ENCODE assay signal across 8 cellular contexts in the genomic region with DNA sequence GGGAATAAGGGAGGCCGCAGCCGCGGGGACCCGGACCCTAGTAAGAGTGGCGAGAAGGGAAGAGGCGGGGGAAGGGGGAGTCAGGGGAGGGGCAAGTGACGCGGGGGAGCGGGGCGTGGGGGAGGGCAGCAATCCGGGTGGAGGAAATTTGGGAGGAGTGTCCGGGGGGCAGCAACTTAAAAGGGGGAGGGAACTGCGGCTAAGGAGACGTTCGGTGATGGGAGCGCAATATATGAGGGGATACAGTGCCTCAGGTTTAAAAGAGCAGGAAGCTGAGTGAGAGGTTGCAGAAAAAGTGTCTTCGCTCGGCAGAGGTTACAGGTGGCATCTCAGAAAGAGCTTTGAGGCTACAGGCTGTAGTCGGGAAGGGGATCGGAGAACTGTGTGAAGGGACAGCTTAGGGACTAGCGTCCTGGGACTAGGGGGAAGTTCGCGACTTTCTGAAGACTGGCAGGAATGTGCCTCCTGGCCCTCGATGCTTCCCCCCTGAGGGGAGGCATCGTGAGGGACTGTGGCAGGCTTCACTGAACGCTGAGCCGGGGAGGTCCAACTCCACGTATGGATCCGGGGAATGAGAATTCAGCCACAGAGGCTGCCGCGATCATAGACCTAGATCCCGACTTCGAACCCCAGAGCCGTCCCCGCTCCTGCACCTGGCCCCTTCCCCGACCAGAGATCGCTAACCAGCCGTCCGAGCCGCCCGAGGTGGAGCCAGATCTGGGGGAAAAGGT. TPM values are rescaled to one million over a fixed set of nuclear protein-coding genes. Genes with fewer than 3 reads are reported as not detected.
DNase-seq lines count a peak whose midpoint lies in the region; ATAC-seq and TF ChIP-seq lines count a peak whose summit lies in the region.

No MANE protein-coding gene starts in this region.

- peak overlapping the region; percentile 62 for H3K4me3 ChIP-seq in HL-60 (replicated peaks; ENCODE audit: insufficient read depth, low read length)
- H3K4me3 ChIP-seq in epithelial cell of proximal tubule (ENCODE audit: low read depth, low read length), result peak overlapping the region; percentile 69

- H3K36me3 Mint-ChIP-seq in activated CD8-positive, alpha-beta memory T cell treated with anti-CD3 and anti-CD28 coated beads, Interleukin-2, amount 10 ng/mL, durations not matched to agents 7 days and 5 days, result no peaks in the 10 kb centered on the region
- no peaks in the 10 kb centered on the region for H3K36me3 Mint-ChIP-seq in T-cell
- peaks cover 0 to 1% (median 0%) of the 10 kb centered on the region in 3 donors for H3K36me3 Mint-ChIP-seq in naive thymus-derived CD8-positive, alpha-beta T cell

- peak overlapping the region; percentile 34; the same call in 1 of the 2 replicates for H3K27ac ChIP-seq in HL-60 (replicated peaks)

- H3K27me3 ChIP-seq in HL-60 (ENCODE audit: insufficient read depth, poor library complexity, severe bottlenecking), result no peaks in the 10 kb centered on the region

- ATAC-seq in activated CD8-positive, alpha-beta memory T cell treated with anti-CD3 and anti-CD28 coated beads, Interleukin-2, amount 10 ng/mL, durations not matched to agents 7 days and 5 days, result peak; percentile 54
- ATAC-seq in T-cell (replicated peaks in 1 of 4) (peak; percentile 62 to 66 (median 63)), GM19455 (IDR thresholded peaks at IDR 0.05; ENCODE audit: unreplicated experiment) (no peak)
- ATAC-seq in naive thymus-derived CD8-positive, alpha-beta T cell, result peak; percentile 64 to 69

- H3K27ac Mint-ChIP-seq in activated CD8-positive, alpha-beta memory T cell treated with anti-CD3 and anti-CD28 coated beads, Interleukin-2, amount 10 ng/mL, durations not matched to agents 7 days and 5 days, result peak overlapping the region; percentile 64
- peak overlapping the region; percentile 89 to 95 for H3K27ac Mint-ChIP-seq in T-cell
- peak overlapping the region; percentile 84 to 99 (median 96) for H3K27ac Mint-ChIP-seq in naive thymus-derived CD8-positive, alpha-beta T cell

- CTCF ChIA-PET in activated CD8-positive, alpha-beta memory T cell treated with anti-CD3 and anti-CD28 coated beads, Interleukin-2, amount 10 ng/mL, durations not matched to agents 7 days and 5 days (lab: Charles Lee), result interaction anchor here (0.8 to 1.7 kb wide), 4 partner anchors 22 to 81 kb away, joined by 3 to 7 read pairs (median 4); a partner anchor contains a TSS
- CTCF ChIA-PET in T-cell (lab: Charles Lee), result interaction anchor here (0.9 to 1.3 kb wide), 4 partner anchors 22 to 86 kb away, joined by 3 to 9 read pairs (median 4); a partner anchor contains a TSS

- no peak for TF ChIP-seq CTCF in HL-60 (IDR thresholded peaks at IDR 0.05; ENCODE audit: insufficient read depth, low read length)
- no peak for TF ChIP-seq CTCF in epithelial cell of proximal tubule (conservative IDR thresholded peaks at IDR 0.05; ENCODE audit: low read depth, low read length)

- POLR2A ChIA-PET in T-cell (lab: Charles Lee), result interaction anchor here in 1 of 2 donors (1.1 kb wide), 1 partner anchor 16 kb away, joined by 6 read pairs; a partner anchor contains a TSS
- POLR2A ChIA-PET in naive thymus-derived CD8-positive, alpha-beta T cell (lab: Charles Lee), result interaction anchor here (0.6 to 2.1 kb wide), 9 partner anchors 10 to 86 kb away, joined by 3 to 17 read pairs (median 5); a partner anchor contains a TSS

- peak overlapping the region; percentile 84 for H3K4me3 Mint-ChIP-seq in activated CD8-positive, alpha-beta memory T cell treated with anti-CD3 and anti-CD28 coated beads, Interleukin-2, amount 10 ng/mL, durations not matched to agents 7 days and 5 days
- H3K4me3 Mint-ChIP-seq in T-cell, result peak overlapping the region; percentile 91 to 94 (median 92)
- peak overlapping the region; percentile 91 to 96 (median 94) for H3K4me3 Mint-ChIP-seq in naive thymus-derived CD8-positive, alpha-beta T cell

- H3K4me1 Mint-ChIP-seq in activated CD8-positive, alpha-beta memory T cell treated with anti-CD3 and anti-CD28 coated beads, Interleukin-2, amount 10 ng/mL, durations not matched to agents 7 days and 5 days, result peaks cover 33% of the 10 kb centered on the region
- peaks cover 43 to 49% (median 46%) of the 10 kb centered on the region in 3 donors for H3K4me1 Mint-ChIP-seq in T-cell
- H3K4me1 Mint-ChIP-seq in naive thymus-derived CD8-positive, alpha-beta T cell, result peaks cover 14 to 47% (median 42%) of the 10 kb centered on the region in 4 donors

- no peaks in the 10 kb centered on the region for H3K27me3 Mint-ChIP-seq in activated CD8-positive, alpha-beta memory T cell treated with anti-CD3 and anti-CD28 coated beads, Interleukin-2, amount 10 ng/mL, durations not matched to agents 7 days and 5 days
- peaks cover 0 to 4% of the 10 kb centered on the region in 2 donors for H3K27me3 Mint-ChIP-seq in T-cell
- H3K27me3 Mint-ChIP-seq in naive thymus-derived CD8-positive, alpha-beta T cell, result no peaks in the 10 kb centered on the region

- H3K9me3 Mint-ChIP-seq in activated CD8-positive, alpha-beta memory T cell treated with anti-CD3 and anti-CD28 coated beads, Interleukin-2, amount 10 ng/mL, durations not matched to agents 7 days and 5 days (ENCODE audit: low read depth), result no peaks in the 10 kb centered on the region
- H3K9me3 Mint-ChIP-seq in T-cell, result no peaks in the 10 kb centered on the region
- H3K9me3 Mint-ChIP-seq in naive thymus-derived CD8-positive, alpha-beta T cell, result no peaks in the 10 kb centered on the region

- no peak for DNase-seq in activated CD8-positive, alpha-beta memory T cell treated with anti-CD3 and anti-CD28 coated beads, Interleukin-2, amount 10 ng/mL, durations not matched to agents 7 days and 5 days
- DNase-seq in activated CD8-positive, alpha-beta memory T cell treated with anti-CD3 and anti-CD28 coated beads, Interleukin-2, amount 50 U/mL, for 48 hours, result no peak
- DNase-seq in HL-60 (ENCODE audit: low read depth in 1 of 2, low spot score in 1 of 2) (no peak), T-cell (peak in 6 of 34 experiments; percentile 45 to 68 (median 51)), epithelial cell of proximal tubule (ENCODE audit: low read depth) (no peak), GF-D8 (lab: John Stamatoyannopoulos, UW) (no peak)
- peak in 5 of 10 donors; percentile 55 to 85 (median 71) for DNase-seq in naive thymus-derived CD8-positive, alpha-beta T cell

RNA-seq across cellular contexts. Expression of a gene that starts 0.5 kb away (rescaled TPM):
- total RNA-seq in activated CD8-positive, alpha-beta memory T cell treated with anti-CD3 and anti-CD28 coated beads, Interleukin-2, amount 10 ng/mL, durations not matched to agents 7 days and 5 days, result 10 to 100 TPM; 14.6 to 15.1 TPM
- total RNA-seq in T-cell (10 to 100 TPM; 30.4 to 45.9 (median 38.1) TPM), epithelial cell of proximal tubule (2.7 and 4.7 TPM in 2 replicates)
- total RNA-seq in naive thymus-derived CD8-positive, alpha-beta T cell, result 10 to 100 TPM; 26.6 to 33.7 TPM
- 1 to 10 TPM; 1.3 to 2.1 (median 1.7) TPM for polyA plus RNA-seq in naive thymus-derived CD8-positive, alpha-beta T cell

RNA-seq across cellular contexts. Expression of a gene that starts 10.4 kb away (rescaled TPM):
- 10 to 100 TPM; 12.1 to 18.3 TPM for total RNA-seq in activated CD8-positive, alpha-beta memory T cell treated with anti-CD3 and anti-CD28 coated beads, Interleukin-2, amount 10 ng/mL, durations not matched to agents 7 days and 5 days
- total RNA-seq in T-cell (10 to 100 TPM; 33.8 to 86.6 (median 39.6) TPM), epithelial cell of proximal tubule (not detected in 2 replicates)
- total RNA-seq in naive thymus-derived CD8-positive, alpha-beta T cell, result 10 to 100 TPM; 39.6 to 40.4 TPM
- 1 to 10 TPM in 1 of 3 donors, not detected in 2; 4.4 TPM for polyA plus RNA-seq in naive thymus-derived CD8-positive, alpha-beta T cell

RNA-seq across cellular contexts. Expression of a gene that starts 15.2 kb away (rescaled TPM):
- total RNA-seq in activated CD8-positive, alpha-beta memory T cell treated with anti-CD3 and anti-CD28 coated beads, Interleukin-2, amount 10 ng/mL, durations not matched to agents 7 days and 5 days, result 100 to 1,000 TPM; 370 to 512 TPM
- total RNA-seq in T-cell, result 100 to 1,000 TPM; 285 to 380 (median 312) TPM
- not detected in 2 replicates for total RNA-seq in epithelial cell of proximal tubule
- total RNA-seq in naive thymus-derived CD8-positive, alpha-beta T cell, result 100 to 1,000 TPM; 286 to 301 TPM
- polyA plus RNA-seq in naive thymus-derived CD8-positive, alpha-beta T cell, result 100 to 1,000 TPM; 920 to 951 (median 948) TPM

RNA-seq across cellular contexts. Expression of a gene that starts 22.3 kb away (rescaled TPM):
- total RNA-seq in activated CD8-positive, alpha-beta memory T cell treated with anti-CD3 and anti-CD28 coated beads, Interleukin-2, amount 10 ng/mL, durations not matched to agents 7 days and 5 days, result 10 to 100 TPM; 45.9 to 62.2 TPM
- 10 to 100 TPM; 63.8 to 78.3 (median 72.0) TPM for total RNA-seq in T-cell
- total RNA-seq in epithelial cell of proximal tubule, result 13.4 and 14.9 TPM in 2 replicates
- total RNA-seq in naive thymus-derived CD8-positive, alpha-beta T cell, result 10 to 100 TPM; 79.0 to 80.0 TPM
- polyA plus RNA-seq in naive thymus-derived CD8-positive, alpha-beta T cell, result 10 to 100 TPM in 2 of 3 donors, 1 to 10 TPM in 1; 6.6 to 17.0 (median 10.2) TPM

RNA-seq across cellular contexts. Expression of a gene that starts 28.0 kb away (rescaled TPM):
- 10 to 100 TPM; 37.1 to 46.2 TPM for total RNA-seq in activated CD8-positive, alpha-beta memory T cell treated with anti-CD3 and anti-CD28 coated beads, Interleukin-2, amount 10 ng/mL, durations not matched to agents 7 days and 5 days
- 10 to 100 TPM; 29.6 to 42.5 (median 33.1) TPM for total RNA-seq in T-cell
- total RNA-seq in epithelial cell of proximal tubule, result 50.9 and 53.0 TPM in 2 replicates
- total RNA-seq in naive thymus-derived CD8-positive, alpha-beta T cell, result 10 to 100 TPM; 27.9 to 29.8 TPM
- 1 to 10 TPM; 2.4 to 4.2 (median 3.7) TPM for polyA plus RNA-seq in naive thymus-derived CD8-positive, alpha-beta T cell

Comparison
In these comparisons a context has a peak if more than half of its experiments do, and no peak if none do; other contexts are left out.
1. RNA of a gene that starts 10.4 kb away (total RNA-seq): 39.6 to 40.4 TPM in naive thymus-derived CD8-positive, alpha-beta T cell, 33.8 to 86.6 TPM in T-cell and 12.1 to 18.3 TPM in activated CD8-positive, alpha-beta memory T cell treated with anti-CD3 and anti-CD28 coated beads, Interleukin-2, amount 10 ng/mL, durations not matched to agents 7 days and 5 days; not detected in epithelial cell of proximal tubule; every median in the first group is over 10 times any median in the second.
2. RNA of a gene that starts 15.2 kb away (total RNA-seq): 370 to 512 TPM in activated CD8-positive, alpha-beta memory T cell treated with anti-CD3 and anti-CD28 coated beads, Interleukin-2, amount 10 ng/mL, durations not matched to agents 7 days and 5 days, 285 to 380 TPM in T-cell and 286 to 301 TPM in naive thymus-derived CD8-positive, alpha-beta T cell; not detected in epithelial cell of proximal tubule; every median in the first group is over 100 times any median in the second.
3. Peak in every context shown above with its lines, with median percentiles within 50 percentile points of each other: H3K27ac Mint-ChIP-seq and H3K4me3 Mint-ChIP-seq.